ENCODE assay signal across 8 cellular contexts in the genomic region with DNA sequence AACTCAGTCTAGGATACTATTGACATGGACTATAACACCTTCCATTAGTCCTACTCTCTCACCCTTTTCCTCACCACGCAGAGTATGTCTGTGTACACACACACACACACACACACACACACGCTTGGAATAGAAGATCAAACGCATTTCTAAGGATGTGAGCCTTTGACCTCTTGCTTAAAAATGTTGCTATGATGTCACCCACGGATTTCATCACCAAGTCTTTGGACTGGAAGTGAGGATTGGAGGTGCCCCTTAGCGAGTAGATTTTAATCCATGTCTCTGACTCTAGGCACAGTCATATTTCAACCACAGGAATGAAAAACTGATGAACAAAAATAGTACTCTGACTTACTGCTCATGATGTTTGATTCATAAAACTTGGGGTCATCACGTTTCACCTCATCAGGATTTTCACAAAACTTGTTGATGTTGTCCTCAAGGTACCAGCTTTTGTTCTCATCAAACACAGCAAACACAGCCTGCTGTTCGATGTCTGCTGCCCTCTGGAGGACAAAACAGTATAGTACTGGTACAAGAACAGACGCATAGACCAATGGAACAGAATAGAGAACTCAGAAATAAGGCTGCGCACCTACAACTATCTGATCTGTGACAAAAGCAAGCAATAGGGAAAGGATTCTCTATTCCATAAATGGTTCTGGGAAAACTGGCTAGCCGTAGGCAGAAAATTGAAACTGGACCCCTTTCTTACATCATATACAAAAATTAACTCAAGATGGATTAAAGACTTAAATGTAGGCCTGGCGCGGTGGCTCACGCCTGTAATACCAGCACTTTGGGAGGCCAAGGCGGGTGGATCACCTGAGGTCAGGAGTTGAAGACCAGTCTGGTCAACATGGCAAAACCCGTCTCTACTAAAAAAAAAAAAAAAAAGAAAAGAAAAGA. TPM values are rescaled to one million over a fixed set of nuclear protein-coding genes. Genes with fewer than 3 reads are reported as not detected.
DNase-seq lines count a peak whose midpoint lies in the region; ATAC-seq, FAIRE-seq and TF ChIP-seq lines count a peak whose summit lies in the region.

No MANE protein-coding gene starts in this region.

- DNase-seq in BE2C, result peak; percentile 64
- peak; percentile 14 for DNase-seq in HuH-7 (ENCODE audit: low spot score)
- DNase-seq in OCI-LY7 (ENCODE audit: low spot score), result peak; percentile 71
- peak; percentile 34 for DNase-seq in activated naive CD4-positive, alpha-beta T cell treated with Interleukin-2 at 50 U/mL for 16 hours
- DNase-seq in glomerular endothelial cell (ENCODE audit: extremely low read depth, low read depth, low spot score), result peak; percentile 41
- DNase-seq in pancreas, result peak in 3 of 6 donors; percentile 42 to 64 (median 43)

- H3K27me3 ChIP-seq in BE2C (peaks cover 7% of the 10 kb centered on the region; the same call in 1 of the 2 replicates), pancreas (no peaks in the 10 kb centered on the region)

- FAIRE-seq in pancreas (lab: Jason Lieb, UNC), result peak; percentile 13

- ATAC-seq in GM18870 (IDR thresholded peaks at IDR 0.05; ENCODE audit: unreplicated experiment) (peak; percentile 67), pancreas (peak; percentile 89 to 94 (median 93)), HG03460 (IDR thresholded peaks at IDR 0.05; ENCODE audit: unreplicated experiment) (no peak)

- H3K9me3 ChIP-seq in BE2C (no peaks in the 10 kb centered on the region), OCI-LY7 (ENCODE audit: low read length) (no peaks in the 10 kb centered on the region), pancreas (no peaks in the 10 kb centered on the region)

- no peaks in the 10 kb centered on the region for H3K79me2 ChIP-seq in OCI-LY7 (ENCODE audit: insufficient read depth, low read depth, low read length)

- no peak overlapping the region for H2AFZ ChIP-seq in OCI-LY7 (ENCODE audit: low read length)

- CTCF ChIA-PET in OCI-LY7 (lab: Charles Lee; ENCODE audit: unreplicated experiment), result no interaction called here

- H3K4me3 ChIP-seq in BE2C (ENCODE audit: low read depth, low read length) (no peak overlapping the region), OCI-LY7 (ENCODE audit: low read depth, low read length, poor library complexity, severe bottlenecking) (no peak overlapping the region), pancreas (no peak overlapping the region)

- no TSS peak for BruUV-seq in OCI-LY7 (replicated peaks; lab: Mats Ljungman, UMichigan)

- H3K27ac ChIP-seq in OCI-LY7 (ENCODE audit: low read depth, low read length, poor library complexity, severe bottlenecking) (no peak overlapping the region), pancreas (no peak overlapping the region)

- intact Hi-C loops in OCI-LY7 (cut with micrococcal nuclease; ENCODE audit: unreplicated experiment) (loop anchor here (2.0 to 5.0 kb wide), 3 partner anchors 80 to 944 kb away; no protein-coding TSS in a partner anchor), pancreas (cut with DNase I) (loop anchor here in 1 of 3 donors (5.0 kb wide), 1 partner anchor 79 kb away; no protein-coding TSS in a partner anchor)

- TF ChIP-seq CTCF in BE2C (IDR thresholded peaks at IDR 0.05; ENCODE audit: low read depth, low read length) (peak; percentile 87), OCI-LY7 (conservative IDR thresholded peaks at IDR 0.05; ENCODE audit: low read length) (peak; percentile 84), pancreas (IDR thresholded peaks at IDR 0.05) (peak; percentile 50 to 78 (median 61))

- no peaks in the 10 kb centered on the region for H4K20me1 ChIP-seq in OCI-LY7 (ENCODE audit: insufficient read depth, low read length)

- POLR2A ChIA-PET in OCI-LY7 (lab: Charles Lee), result interaction anchor here (0.7 to 1.2 kb wide), 4 partner anchors 8 to 247 kb away, joined by 3 to 4 read pairs (median 3); no protein-coding TSS in a partner anchor

- no peaks in the 10 kb centered on the region for H3K36me3 ChIP-seq in BE2C
- H3K36me3 ChIP-seq in OCI-LY7 (ENCODE audit: insufficient read depth, low read length), result no peaks in the 10 kb centered on the region
- no peaks in the 10 kb centered on the region for H3K36me3 ChIP-seq in pancreas

- H3K4me1 ChIP-seq in BE2C (no peaks in the 10 kb centered on the region), OCI-LY7 (ENCODE audit: insufficient read depth, low read length, poor library complexity, severe bottlenecking) (no peaks in the 10 kb centered on the region), pancreas (no peaks in the 10 kb centered on the region)

- H3K4me2 ChIP-seq in OCI-LY7 (ENCODE audit: low read length), result no peak overlapping the region

- H3K9me2 ChIP-seq in OCI-LY7 (ENCODE audit: insufficient read depth, low read length), result no peaks in the 10 kb centered on the region

- WGBS in pancreas, 2 donors, result 39 to 42% methylated on average over 15 of the region's 15 CpGs

RNA-seq across cellular contexts. Expression of gene F5, which starts 39.9 kb away (rescaled TPM):
- not detected for polyA plus RNA-seq in BE2C (2012; ENCODE audit: insufficient read depth, insufficient read length, low read depth)
- not detected in 2 replicates for total RNA-seq in OCI-LY7 (2014; rRNA removed; shearing (Covaris generic))
- total RNA-seq in OCI-LY7 (2022) (not detected in 2 replicates), glomerular endothelial cell (not detected in 2 replicates), pancreas (1 to 10 TPM in 5 of 6 donors, under 1 TPM in 1; 0.94 to 9.0 (median 6.1) TPM)
- 1 to 10 TPM; 3.0 to 5.8 TPM for polyA plus RNA-seq in pancreas
